In the genomic region with DNA sequence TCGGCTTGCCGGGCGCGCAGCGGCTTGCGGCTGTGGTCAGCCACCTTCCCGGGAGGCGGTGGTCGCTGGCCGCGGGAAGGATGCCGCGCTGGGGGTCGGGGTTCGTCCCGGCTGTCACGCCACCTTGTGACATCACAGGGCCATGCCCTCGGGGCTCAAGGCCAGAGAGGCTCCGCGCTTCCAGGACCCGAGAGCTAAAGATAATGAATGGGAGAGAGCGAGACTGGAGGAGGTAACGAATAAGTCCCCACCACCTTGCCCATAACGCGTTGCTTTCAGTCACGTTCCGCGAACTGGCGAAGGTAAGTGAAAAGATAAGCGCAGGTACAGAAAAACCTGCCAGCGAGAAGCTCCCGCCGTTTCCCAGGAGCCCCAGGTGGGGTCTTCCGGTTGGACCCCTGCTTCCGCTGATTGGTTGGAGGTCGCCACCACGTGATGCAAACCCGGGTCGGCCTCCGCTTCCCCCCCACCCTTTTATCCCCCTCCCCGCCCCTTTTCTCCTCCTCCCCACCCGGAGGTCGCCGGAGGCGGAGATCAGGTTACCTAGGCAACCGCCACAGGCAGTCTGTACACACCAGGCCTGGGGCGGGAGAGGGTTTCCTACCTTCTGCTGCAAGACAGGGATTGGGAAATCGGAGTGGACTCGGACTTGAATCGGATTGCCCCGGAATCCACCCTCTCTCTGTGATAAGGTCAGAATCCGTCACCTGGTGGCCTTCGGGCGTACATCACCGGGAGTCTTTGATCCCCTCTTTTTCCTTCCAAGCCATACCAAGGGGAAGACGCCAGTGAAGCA, we compare ENCODE assay signal across 8 cellular contexts. TPM values are rescaled to one million over a fixed set of nuclear protein-coding genes. Genes with fewer than 3 reads are reported as not detected.
DNase-seq lines count a peak whose midpoint lies in the region; ATAC-seq and TF ChIP-seq lines count a peak whose summit lies in the region.

A gene (plus strand): TSS at position 563 of the 796 bp plus-strand sequence.

- peak within 1 kb of the TSS; percentile 90 for H3K4me3 ChIP-seq in endocrine pancreas (ENCODE audit: control insufficient read depth, insufficient read depth, low read length)
- peak within 1 kb of the TSS; percentile 46 for H3K4me3 ChIP-seq in suprapubic skin

- DNase-seq in Daoy (ENCODE audit: low read depth) (peak; percentile 43), T-helper 17 cell (no peak), mesothelial cell of epicardium (ENCODE audit: low spot score in 2 of 2, unreplicated experiment in 2 of 2) (peak; percentile 66 to 81), suprapubic skin (ENCODE audit: low spot score in 2 of 2) (peak in 1 of 2 donors; percentile 78), SW 1271 (lab: John Stamatoyannopoulos, UW) (no peak), A172 (ENCODE audit: low spot score) (no peak)

- peak; percentile 60 for ATAC-seq in T-helper 17 cell

- peaks cover 4% of the 10 kb centered on the region for H3K4me1 ChIP-seq in endocrine pancreas (ENCODE audit: control insufficient read depth, insufficient read depth, low read length)
- peaks cover 13% of the 10 kb centered on the region for H3K4me1 ChIP-seq in suprapubic skin

- TF ChIP-seq CTCF in mesothelial cell of epicardium (IDR thresholded peaks at IDR 0.05; ENCODE audit: unreplicated experiment) (no peak), suprapubic skin (IDR thresholded peaks at IDR 0.05) (no peak)

- H3K9me3 ChIP-seq in T-helper 17 cell (ENCODE audit: control insufficient read depth, low read length, poor library complexity, severe bottlenecking) (no peaks in the 10 kb centered on the region), endocrine pancreas (ENCODE audit: control insufficient read depth, low read length) (no peaks in the 10 kb centered on the region), suprapubic skin (no peaks in the 10 kb centered on the region)

- H3K9ac ChIP-seq in endocrine pancreas (ENCODE audit: control insufficient read depth, insufficient read depth, low read length) = peak within 1 kb of the TSS; percentile 84

- H3K27me3 ChIP-seq in endocrine pancreas (ENCODE audit: control insufficient read depth, insufficient read depth, low read length) = no peaks in the 10 kb centered on the region
- H3K27me3 ChIP-seq in suprapubic skin = peaks cover 18% of the 10 kb centered on the region

- H3K27ac Mint-ChIP-seq in IgD-negative memory B cell (no peak within 1 kb of the TSS), T-helper 17 cell (peak within 1 kb of the TSS; percentile 57), mesothelial cell of epicardium (peak within 1 kb of the TSS; percentile 82)

- TF ChIP-seq EP300 in suprapubic skin (IDR thresholded peaks at IDR 0.05) = no peak

- H3K4me3 Mint-ChIP-seq in IgD-negative memory B cell = peak within 1 kb of the TSS; percentile 68 to 82 (median 73)
- H3K4me3 Mint-ChIP-seq in T-helper 17 cell = peak within 1 kb of the TSS; percentile 81
- peak within 1 kb of the TSS; percentile 79 for H3K4me3 Mint-ChIP-seq in mesothelial cell of epicardium

- H3K36me3 ChIP-seq in endocrine pancreas (ENCODE audit: control insufficient read depth, insufficient read depth, low read length) = no peaks in the 10 kb centered on the region
- no peaks in the 10 kb centered on the region for H3K36me3 ChIP-seq in suprapubic skin

- H3K4me1 Mint-ChIP-seq in IgD-negative memory B cell = peaks cover 3 to 12% (median 6%) of the 10 kb centered on the region in 3 donors
- H3K4me1 Mint-ChIP-seq in T-helper 17 cell = peaks cover 8% of the 10 kb centered on the region
- peaks cover 8% of the 10 kb centered on the region for H3K4me1 Mint-ChIP-seq in mesothelial cell of epicardium

- no peaks in the 10 kb centered on the region for H3K36me3 Mint-ChIP-seq in IgD-negative memory B cell
- no peaks in the 10 kb centered on the region for H3K36me3 Mint-ChIP-seq in T-helper 17 cell (ENCODE audit: low read depth)
- H3K36me3 Mint-ChIP-seq in mesothelial cell of epicardium = no peaks in the 10 kb centered on the region

- 15% methylated on average over 39 of the region's 56 CpGs for WGBS in suprapubic skin

- H3K9me3 Mint-ChIP-seq in IgD-negative memory B cell (no peaks in the 10 kb centered on the region), mesothelial cell of epicardium (no peaks in the 10 kb centered on the region)

- TF ChIP-seq POLR2A in suprapubic skin (IDR thresholded peaks at IDR 0.05) = no peak

- H3K27me3 Mint-ChIP-seq in IgD-negative memory B cell (peaks cover 25% of the 10 kb centered on the region), T-helper 17 cell (peaks cover 30% of the 10 kb centered on the region), mesothelial cell of epicardium (ENCODE audit: low read depth) (peaks cover 2% of the 10 kb centered on the region)

- no peak within 1 kb of the TSS for H3K27ac ChIP-seq in suprapubic skin

RNA-seq across cellular contexts. Expression of the gene that starts here (rescaled TPM):
- not detected in 2 replicates for total RNA-seq in Daoy (2014; rRNA removed; shearing (Covaris generic))
- polyA plus RNA-seq in IgD-negative memory B cell = not detected
- total RNA-seq in T-helper 17 cell = not detected
- 0.34 to 0.45 TPM (median 0.44 TPM) in 3 replicates for total RNA-seq in mesothelial cell of epicardium
- not detected for total RNA-seq in suprapubic skin
- not detected in 2 replicates for total RNA-seq in A172 (2014; rRNA removed; shearing (Covaris generic))

Comparison
In these comparisons a context has a peak if more than half of its experiments do, and no peak if none do; other contexts are left out.
1. Peak in DNase-seq in Daoy; RNA of the gene not detected or under 1 TPM.
2. Peak in ATAC-seq in T-helper 17 cell; RNA of the gene not detected or under 1 TPM.
3. Peak in DNase-seq in mesothelial cell of epicardium; RNA of the gene not detected or under 1 TPM.
4. H3K27ac Mint-ChIP-seq: peak in T-helper 17 cell (single experiment) and mesothelial cell of epicardium (single experiment); none in IgD-negative memory B cell (0 of 3).
5. Peak in every context shown above with its lines, with median percentiles within 50 percentile points of each other: H3K4me3 Mint-ChIP-seq.